15 cellular contexts compared by ENCODE assay signal in the genomic region with DNA sequence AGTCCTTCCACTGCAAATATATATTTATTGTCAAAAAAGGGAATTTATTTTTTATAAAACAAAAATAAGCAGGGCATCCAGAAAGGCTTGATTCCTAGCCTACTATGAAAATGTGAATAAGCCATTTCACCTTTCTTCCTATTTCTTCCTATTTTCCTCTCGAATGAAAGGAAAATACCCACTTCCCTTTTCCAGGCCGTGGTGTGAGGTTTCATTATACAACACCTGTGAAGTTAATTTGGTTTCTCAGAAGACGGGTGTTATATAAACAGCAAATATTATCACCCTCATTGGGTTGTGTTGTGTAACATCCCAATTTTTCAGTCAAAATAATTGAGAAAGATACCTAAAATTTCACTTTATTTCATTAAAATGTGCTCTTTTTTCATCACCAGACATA.
"Had no signal": no experiment of that assay in that cellular context is flagged by ENCODE, and none has a peak within 500 bp of the region (broad histone marks: within the 10 kb centered on the region; RNA-seq: fewer than 3 reads in every experiment).

No MANE protein-coding gene starts in this region.

- H3K4me1 ChIP-seq: adrenal gland had no signal

- H3K27ac ChIP-seq: adrenal gland, heart right ventricle, neural progenitor cell, skin epidermis had no signal

- H3K4me2 ChIP-seq: neural progenitor cell had no signal

- H3K9me3 ChIP-seq: adrenal gland, heart right ventricle had no signal

- DNase-seq: activated CD4-positive, alpha-beta T cell treated with anti-CD3 and anti-CD28 coated beads, Interleukin-2, amount 50 U/mL, for 1 hour; activated CD4-positive, CD25-positive, alpha-beta regulatory T cell; activated naive CD4-positive, alpha-beta T cell treated with anti-CD3 and anti-CD28 coated beads, Interleukin-2, amount 50 U/mL, for 16 hours; activated T-cell treated with anti-CD3 and anti-CD28 coated beads for 4 hours; adrenal gland; heart right ventricle; posterior cingulate gyrus; stimulated activated naive B cell treated with anti-CD40 and anti-IgM and Interleukin-4, amounts not matched to agents 10 μg/mL and 1 μg/mL and 100 μg/mL, for 72 hours; T-helper 17 cell; trophoblast cell had no signal

- ATAC-seq: activated T-helper 17 cell treated with anti-CD3 and anti-CD28 coated beads, Interleukin-2, amount 50 U/mL, for 72 hours; heart right ventricle; stimulated activated naive B cell treated with anti-CD40 and anti-IgM and Interleukin-4, amounts not matched to agents 10 μg/mL and 1 μg/mL and 100 μg/mL, for 72 hours; T-helper 17 cell had no signal

- H3K4me3 ChIP-seq: adrenal gland, heart right ventricle, neural progenitor cell, skin epidermis had no signal

- H3K27me3 ChIP-seq: adrenal gland, heart right ventricle, neural progenitor cell had no signal

- H2AFZ ChIP-seq: neural progenitor cell had no signal

- H3K9ac ChIP-seq: neural progenitor cell had no signal

- H3K36me3 ChIP-seq: adrenal gland, heart right ventricle, neural progenitor cell had no signal

- FAIRE-seq: colon, frontal cortex had no signal
